8 cellular contexts compared by ENCODE assay signal in the genomic region with DNA sequence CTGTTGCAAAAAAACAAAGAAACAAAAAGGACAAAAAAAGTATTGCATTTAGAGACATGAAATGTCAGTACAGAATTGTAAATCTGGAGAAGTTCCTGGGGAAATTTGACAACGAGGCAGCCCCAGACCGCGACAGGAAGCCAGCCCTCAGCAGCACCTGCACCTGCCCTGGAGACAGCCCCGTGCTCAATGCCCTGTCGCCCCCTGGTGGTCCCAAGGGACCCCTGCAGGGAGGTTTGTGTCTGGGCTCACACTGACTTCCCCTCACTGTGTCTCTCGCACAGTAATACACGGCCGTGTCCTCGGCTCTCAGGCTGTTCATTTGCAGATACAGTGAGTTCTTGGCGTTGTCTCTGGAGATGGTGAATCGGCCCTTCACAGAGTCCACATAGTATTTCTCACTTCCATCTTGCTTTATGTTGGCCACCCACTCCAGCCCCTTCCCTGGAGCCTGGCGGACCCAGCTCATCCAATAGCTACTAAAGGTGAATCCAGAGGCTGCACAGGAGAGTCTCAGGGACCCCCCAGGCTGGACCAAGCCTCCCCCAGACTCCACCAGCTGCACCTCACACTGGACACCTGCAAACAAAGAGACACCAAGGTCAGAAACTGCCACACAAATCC.
DNase-seq lines count a peak whose midpoint lies in the region; ATAC-seq, FAIRE-seq and TF ChIP-seq lines count a peak whose summit lies in the region.
"Not testable (repeated sequence)": the region's sequence is repeated elsewhere in the genome, so short reads cannot be mapped to it uniquely, and the experiment has no call there.

No MANE protein-coding gene starts in this region.

- not testable (repeated sequence) for H3K4me1 ChIP-seq in CD4-positive, CD25-positive, alpha-beta regulatory T cell (ENCODE audit: control insufficient read depth, insufficient read depth, low read length, poor library complexity, severe bottlenecking); colonic mucosa; pancreas

- H3K4me3 Mint-ChIP-seq in CD4-positive, CD25-positive, alpha-beta regulatory T cell = peak overlapping the region in 2 of 4 donors; percentile 5 to 16

- not testable (repeated sequence) for FAIRE-seq in pancreas (lab: Jason Lieb, UNC)

- peak overlapping the region in 1 of 3 donors; percentile 63 for H3K27ac Mint-ChIP-seq in CD4-positive, CD25-positive, alpha-beta regulatory T cell

- peak; percentile 78 to 92 for ATAC-seq in CD4-positive, CD25-positive, alpha-beta regulatory T cell (ENCODE audit: low read depth in 2 of 2)
- peak; percentile 61 for ATAC-seq in HG02610 (IDR thresholded peaks at IDR 0.05; ENCODE audit: unreplicated experiment)
- peak in 2 of 4 donors; percentile 40 to 78 for ATAC-seq in pancreas

- TF ChIP-seq CTCF in colonic mucosa (IDR thresholded peaks at IDR 0.05) (peak; percentile 23), pancreas (IDR thresholded peaks at IDR 0.05) (peak in 2 of 4 donors; percentile 27 to 35)

- peak overlapping the region; percentile 35 for H3K4me3 ChIP-seq in CD4-positive, CD25-positive, alpha-beta regulatory T cell (ENCODE audit: low read depth, low read length)
- not testable (repeated sequence) for H3K4me3 ChIP-seq in colonic mucosa, pancreas

- WGBS in pancreas, 2 donors = 23 to 27% methylated on average over 12 of the region's 12 CpGs

- H3K36me3 Mint-ChIP-seq in CD4-positive, CD25-positive, alpha-beta regulatory T cell = not testable (repeated sequence)

- H3K9me3 Mint-ChIP-seq in CD4-positive, CD25-positive, alpha-beta regulatory T cell = not testable (repeated sequence)

- H3K9ac ChIP-seq in colonic mucosa (ENCODE audit: low read depth in 2 of 2, low read length in 2 of 2) = not testable (repeated sequence)

- peaks cover 15% of the 10 kb centered on the region for H3K27me3 ChIP-seq in CD4-positive, CD25-positive, alpha-beta regulatory T cell (ENCODE audit: control insufficient read depth, insufficient read depth, low read length)
- H3K27me3 ChIP-seq in colonic mucosa = not testable (repeated sequence)
- peaks cover 0 to 31% (median 11%) of the 10 kb centered on the region in 4 donors for H3K27me3 ChIP-seq in pancreas

- not testable (repeated sequence) for H3K27ac ChIP-seq in CD4-positive, CD25-positive, alpha-beta regulatory T cell (ENCODE audit: insufficient read depth, low read length, poor library complexity, severe bottlenecking); colonic mucosa; pancreas

- H3K4me1 Mint-ChIP-seq in CD4-positive, CD25-positive, alpha-beta regulatory T cell = peaks cover 4 to 17% (median 11%) of the 10 kb centered on the region in 4 donors

- H3K36me3 ChIP-seq in CD4-positive, CD25-positive, alpha-beta regulatory T cell (ENCODE audit: control insufficient read depth, insufficient read depth, low read length); colonic mucosa; pancreas: not testable (repeated sequence)

- peaks cover 72% of the 10 kb centered on the region for H3K27me3 Mint-ChIP-seq in CD4-positive, CD25-positive, alpha-beta regulatory T cell

- intact Hi-C loops in colonic mucosa (cut with DNase I); pancreas (cut with DNase I): not testable (repeated sequence)

- H3K9me3 ChIP-seq in CD4-positive, CD25-positive, alpha-beta regulatory T cell (ENCODE audit: control insufficient read depth in 2 of 2, low read length in 2 of 2); colonic mucosa; pancreas: not testable (repeated sequence)

- peak; percentile 48 to 88 (median 81) for DNase-seq in CD4-positive, CD25-positive, alpha-beta regulatory T cell
- peak; percentile 16 to 74 for DNase-seq in NCI-H526 (lab: John Stamatoyannopoulos, UW)
- DNase-seq in UCSD-AML1 (lab: John Stamatoyannopoulos, UW; ENCODE audit: unreplicated experiment) = peak; percentile 45
- peak; percentile 72 for DNase-seq in activated T-cell treated with anti-CD3 and anti-CD28 coated beads for 48 hours (ENCODE audit: low read depth)
- DNase-seq in colonic mucosa = peak; percentile 49
- DNase-seq in pancreas = peak in 5 of 6 donors; percentile 19 to 75 (median 50)
- DNase-seq in stimulated activated CD8-positive, alpha-beta memory T cell treated with anti-CD3 and anti-CD28 coated beads, Interleukin-4, amount 100 ng/mL, for 24 hours (ENCODE audit: low read depth) = peak; percentile 71
